ENCODE assay signal across 11 cellular contexts in genomic region chr11:71554996-71555395, GRCh38. TPM values are rescaled to one million over a fixed set of nuclear protein-coding genes. Genes with fewer than 3 reads are reported as not detected.
"Had no signal": no experiment of that assay in that cellular context is flagged by ENCODE, and none has a peak within 500 bp of the region (broad histone marks: within the 10 kb centered on the region; RNA-seq: fewer than 3 reads in every experiment).

No MANE protein-coding gene starts in this region.

- H2AFZ ChIP-seq: GM23248 had no signal

- H3K36me3 ChIP-seq: HAP-1 had no signal

- ATAC-seq: HCT116, K562 had no signal

- H3K4me1 ChIP-seq: HAP-1 had no signal

- H3K9ac ChIP-seq: GM23248 had no signal

- H3K27ac ChIP-seq: GM23248, HL-60 had no signal

- H3K4me3 ChIP-seq: GM23248, HAP-1, K562 had no signal

- DNase-seq: GM23248, GOT3, H7, HFFc6, IMR-90 had no signal

- H3K4me3 Mint-ChIP-seq: HFFc6 had no signal

- FAIRE-seq: K562 had no signal

- H3K27ac Mint-ChIP-seq: HFFc6 had no signal

- H3K9me3 ChIP-seq: HAP-1 had no signal

- H3K9me3 Mint-ChIP-seq: HFFc6 had no signal

RNA-seq across cellular contexts. Expression of gene KRTAP5-9, which starts 6.8 kb away (rescaled TPM):
- total RNA-seq: GM23248, H4, H7, HT1080, IMR-90, K562 had no signal
- polyA plus RNA-seq: GM23248, K562 had no signal

RNA-seq across cellular contexts. Expression of gene KRTAP5-10, which starts 10.4 kb away (rescaled TPM):
- total RNA-seq: GM23248, H4, HFFc6, HT1080, IMR-90, K562 had no signal
- polyA plus RNA-seq: GM23248, IMR-90, K562 had no signal

RNA-seq across cellular contexts. Expression of gene KRTAP5-8, which starts 17.2 kb away (rescaled TPM):
- total RNA-seq: GM23248, H4, H7, HFFc6, HT1080, IMR-90, K562 had no signal
- polyA plus RNA-seq: GM23248, K562 had no signal

RNA-seq across cellular contexts. Expression of gene KRTAP5-11, which starts 27.7 kb away (rescaled TPM):
- total RNA-seq: GM23248, H4, H7, HFFc6, HT1080, IMR-90, K562 had no signal
- polyA plus RNA-seq: GM23248, IMR-90, K562 had no signal

RNA-seq across cellular contexts. Expression of gene KRTAP5-7, which starts 27.9 kb away (rescaled TPM):
- total RNA-seq: GM23248, H4, H7, HFFc6, HT1080, IMR-90, K562 had no signal
- polyA plus RNA-seq: GM23248, IMR-90, K562 had no signal
